In the genomic region with DNA sequence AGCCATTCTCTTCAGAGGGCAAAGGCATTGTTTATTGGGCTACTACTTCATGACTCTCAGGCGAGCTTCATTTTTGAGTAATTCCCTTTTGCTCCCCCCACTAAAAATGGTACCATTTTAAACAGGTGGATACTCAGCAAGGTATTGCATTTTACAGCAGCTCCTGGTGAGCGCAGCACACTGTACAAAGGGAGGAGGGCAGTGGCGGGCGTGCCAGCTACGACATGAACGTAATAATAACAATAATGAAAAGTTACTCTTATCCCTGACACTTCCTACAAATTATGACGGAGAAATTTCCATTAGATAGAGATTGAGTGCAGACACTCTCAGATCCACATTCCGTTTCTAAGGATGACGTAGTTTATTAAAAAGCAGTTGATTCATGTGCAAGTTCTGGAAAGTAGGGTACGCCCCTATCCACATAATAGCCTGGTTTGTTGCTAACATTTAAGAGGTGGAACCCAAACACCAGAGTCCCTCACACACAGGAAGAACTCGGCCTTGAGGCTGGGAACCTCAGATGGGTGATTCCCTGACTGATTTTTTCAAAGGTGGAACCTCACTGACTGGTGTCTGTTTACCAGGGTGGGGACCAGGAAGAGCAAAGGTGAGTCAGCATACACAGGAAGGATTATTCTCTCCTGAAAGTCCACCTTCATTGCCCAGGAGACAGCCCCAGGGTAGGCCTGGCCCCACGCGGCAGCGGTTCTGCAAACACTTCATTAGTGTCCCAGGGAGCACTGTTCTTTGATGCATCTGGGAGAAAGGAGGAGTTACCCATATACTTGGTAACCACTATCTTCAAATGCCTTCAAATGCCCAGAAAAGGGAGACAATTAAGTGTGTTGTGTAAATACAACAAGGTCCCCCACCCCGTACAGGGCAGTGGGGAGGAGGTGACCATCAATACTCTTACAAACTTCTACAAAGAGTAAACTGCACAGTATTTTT, we compare ENCODE assay signal across 1 cellular context.
A peak's percentile ranks its signal among the peaks of the same experiment; 100 is the strongest.
TF ChIP-seq lines count a peak whose summit lies in the region.

No MANE protein-coding gene starts in this region.

TF ChIP-seq in HepG2, 621 proteins besides CTCF, POLR2A, EP300 and RAD21 (continued from another document and continues in another):
- TF ChIP-seq, protein P1, sequence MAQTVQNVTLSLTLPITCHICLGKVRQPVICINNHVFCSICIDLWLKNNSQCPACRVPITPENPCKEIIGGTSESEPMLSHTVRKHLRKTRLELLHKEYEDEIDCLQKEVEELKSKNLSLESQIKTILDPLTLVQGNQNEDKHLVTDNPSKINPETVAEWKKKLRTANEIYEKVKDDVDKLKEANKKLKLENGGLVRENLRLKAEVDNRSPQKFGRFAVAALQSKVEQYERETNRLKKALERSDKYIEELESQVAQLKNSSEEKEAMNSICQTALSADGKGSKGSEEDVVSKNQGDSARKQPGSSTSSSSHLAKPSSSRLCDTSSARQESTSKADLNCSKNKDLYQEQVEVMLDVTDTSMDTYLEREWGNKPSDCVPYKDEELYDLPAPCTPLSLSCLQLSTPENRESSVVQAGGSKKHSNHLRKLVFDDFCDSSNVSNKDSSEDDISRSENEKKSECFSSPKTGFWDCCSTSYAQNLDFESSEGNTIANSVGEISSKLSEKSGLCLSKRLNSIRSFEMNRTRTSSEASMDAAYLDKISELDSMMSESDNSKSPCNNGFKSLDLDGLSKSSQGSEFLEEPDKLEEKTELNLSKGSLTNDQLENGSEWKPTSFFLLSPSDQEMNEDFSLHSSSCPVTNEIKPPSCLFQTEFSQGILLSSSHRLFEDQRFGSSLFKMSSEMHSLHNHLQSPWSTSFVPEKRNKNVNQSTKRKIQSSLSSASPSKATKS (CRISPR knock-in tag; IDR thresholded peaks at IDR 0.05), result no peak
- TF ChIP-seq ZNF224 (CRISPR knock-in tag; IDR thresholded peaks at IDR 0.05), result no peak
- peak; percentile 93 for TF ChIP-seq CREM (IDR thresholded peaks at IDR 0.05)
- no peak for TF ChIP-seq CREM (CRISPR knock-in tag; IDR thresholded peaks at IDR 0.05)
- peak; percentile 75; the same call in 1 of the 2 replicates for TF ChIP-seq ZNF614 (CRISPR knock-in tag; IDR thresholded peaks at IDR 0.05; ENCODE audit: borderline replicate concordance)
- TF ChIP-seq ZNF180 (CRISPR knock-in tag; IDR thresholded peaks at IDR 0.05; ENCODE audit: borderline replicate concordance, low read depth), result no peak
- no peak for TF ChIP-seq ZNF12 (CRISPR knock-in tag; IDR thresholded peaks at IDR 0.05)
- no peak for TF ChIP-seq ZNF558 (CRISPR knock-in tag; IDR thresholded peaks at IDR 0.05; ENCODE audit: borderline replicate concordance)
- TF ChIP-seq DNMT1 (CRISPR knock-in tag; IDR thresholded peaks at IDR 0.05), result no peak
- no peak for TF ChIP-seq TEAD2 (CRISPR knock-in tag; IDR thresholded peaks at IDR 0.05)
- TF ChIP-seq KLF6 (CRISPR knock-in tag; IDR thresholded peaks at IDR 0.05), result peak; percentile 64; the same call in 1 of the 2 replicates
- TF ChIP-seq MBD4 (IDR thresholded peaks at IDR 0.05; ENCODE audit: borderline replicate concordance, low read length), result no peak; the same call in 1 of the 2 replicates
- TF ChIP-seq TCF7L2 (IDR thresholded peaks at IDR 0.05; ENCODE audit: low read depth, low read length), result peak; percentile 71
- peak; percentile 74 for TF ChIP-seq ZNF574 (CRISPR knock-in tag; IDR thresholded peaks at IDR 0.05)
- TF ChIP-seq ARID4A (CRISPR knock-in tag; IDR thresholded peaks at IDR 0.05; ENCODE audit: borderline replicate concordance), result peak; percentile 65; the same call in 1 of the 2 replicates
- TF ChIP-seq KDM2A (CRISPR knock-in tag; IDR thresholded peaks at IDR 0.05; ENCODE audit: borderline replicate concordance, low read depth), result peak; percentile 60; the same call in 1 of the 2 replicates
- peak; percentile 90 for TF ChIP-seq HNF4A (CRISPR knock-in tag; IDR thresholded peaks at IDR 0.05)
- no peak for TF ChIP-seq HHEX (CRISPR knock-in tag; IDR thresholded peaks at IDR 0.05)
- TF ChIP-seq, protein P2, sequence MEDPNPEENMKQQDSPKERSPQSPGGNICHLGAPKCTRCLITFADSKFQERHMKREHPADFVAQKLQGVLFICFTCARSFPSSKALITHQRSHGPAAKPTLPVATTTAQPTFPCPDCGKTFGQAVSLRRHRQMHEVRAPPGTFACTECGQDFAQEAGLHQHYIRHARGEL (CRISPR knock-in tag; IDR thresholded peaks at IDR 0.05), result no peak
- no peak for TF ChIP-seq ZNF598 (CRISPR knock-in tag; IDR thresholded peaks at IDR 0.05; ENCODE audit: borderline replicate concordance)
- peak; percentile 91 for TF ChIP-seq ZNF605 (CRISPR knock-in tag; IDR thresholded peaks at IDR 0.05)
- no peak for TF ChIP-seq SRSF4 (IDR thresholded peaks at IDR 0.05; ENCODE audit: low read depth, low read length, poor library complexity, severe bottlenecking)
- TF ChIP-seq ZSCAN9 (CRISPR knock-in tag; IDR thresholded peaks at IDR 0.05; ENCODE audit: borderline replicate concordance), result peak; percentile 77
- no peak for TF ChIP-seq AKAP8 (CRISPR knock-in tag; IDR thresholded peaks at IDR 0.05)
- TF ChIP-seq MTA1 (CRISPR knock-in tag; IDR thresholded peaks at IDR 0.05; ENCODE audit: borderline replicate concordance), result peak; percentile 86
- no peak for TF ChIP-seq THYN1 (CRISPR knock-in tag; IDR thresholded peaks at IDR 0.05; ENCODE audit: borderline replicate concordance, low read depth)
- peak; percentile 70; the same call in 1 of the 2 replicates for TF ChIP-seq ARNTL (CRISPR knock-in tag; IDR thresholded peaks at IDR 0.05)
- TF ChIP-seq ASH2L (IDR thresholded peaks at IDR 0.05; ENCODE audit: insufficient read length, low read depth, low read length), result peak; percentile 64
- no peak for TF ChIP-seq ZNF646 (CRISPR knock-in tag; IDR thresholded peaks at IDR 0.05)
- TF ChIP-seq KDM5B (CRISPR knock-in tag; IDR thresholded peaks at IDR 0.05; ENCODE audit: borderline replicate concordance), result no peak
- TF ChIP-seq JUND (CRISPR knock-in tag; IDR thresholded peaks at IDR 0.05), result 0 out of 2 replicates have a peak, but pooled peaks have one; percentile 76
- no peak for TF ChIP-seq PCBP2 (optimal IDR thresholded peaks at IDR 0.05; ENCODE audit: low read depth, low read length, poor library complexity, severe bottlenecking)
- TF ChIP-seq EZH2 (conservative IDR thresholded peaks at IDR 0.05; ENCODE audit: low read depth, low read length), result no peak
- no peak for TF ChIP-seq ZIK1 (CRISPR knock-in tag; IDR thresholded peaks at IDR 0.05; ENCODE audit: borderline replicate concordance, low read depth)
- TF ChIP-seq, protein P3, sequence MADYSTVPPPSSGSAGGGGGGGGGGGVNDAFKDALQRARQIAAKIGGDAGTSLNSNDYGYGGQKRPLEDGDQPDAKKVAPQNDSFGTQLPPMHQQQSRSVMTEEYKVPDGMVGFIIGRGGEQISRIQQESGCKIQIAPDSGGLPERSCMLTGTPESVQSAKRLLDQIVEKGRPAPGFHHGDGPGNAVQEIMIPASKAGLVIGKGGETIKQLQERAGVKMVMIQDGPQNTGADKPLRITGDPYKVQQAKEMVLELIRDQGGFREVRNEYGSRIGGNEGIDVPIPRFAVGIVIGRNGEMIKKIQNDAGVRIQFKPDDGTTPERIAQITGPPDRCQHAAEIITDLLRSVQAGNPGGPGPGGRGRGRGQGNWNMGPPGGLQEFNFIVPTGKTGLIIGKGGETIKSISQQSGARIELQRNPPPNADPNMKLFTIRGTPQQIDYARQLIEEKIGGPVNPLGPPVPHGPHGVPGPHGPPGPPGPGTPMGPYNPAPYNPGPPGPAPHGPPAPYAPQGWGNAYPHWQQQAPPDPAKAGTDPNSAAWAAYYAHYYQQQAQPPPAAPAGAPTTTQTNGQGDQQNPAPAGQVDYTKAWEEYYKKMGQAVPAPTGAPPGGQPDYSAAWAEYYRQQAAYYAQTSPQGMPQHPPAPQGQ (CRISPR knock-in tag; IDR thresholded peaks at IDR 0.05; ENCODE audit: borderline replicate concordance), result no peak
- TF ChIP-seq SALL2 (CRISPR knock-in tag; IDR thresholded peaks at IDR 0.05), result 0 out of 2 replicates have a peak, but pooled peaks have one; percentile 46
